In the genomic region with DNA sequence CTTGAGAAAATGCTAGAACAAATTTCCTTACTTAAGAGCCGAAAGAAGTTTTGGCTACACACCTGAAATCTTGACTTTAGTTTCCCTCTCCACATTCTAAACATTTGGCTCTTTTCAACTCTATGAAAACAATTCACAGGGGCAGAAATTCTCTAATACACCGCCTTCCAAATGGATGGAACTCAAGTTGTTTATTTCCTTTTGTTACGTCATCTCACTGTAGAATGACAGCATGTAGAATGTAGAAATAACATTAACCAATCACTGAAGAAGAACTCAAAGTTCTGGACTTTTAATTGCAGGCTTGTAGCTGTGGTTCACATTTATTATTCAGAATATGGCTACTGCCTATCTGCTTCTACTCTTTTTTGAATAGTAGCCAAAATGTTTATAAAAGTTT, we compare ENCODE assay signal across 2 cellular contexts.
TF ChIP-seq lines count a peak whose summit lies in the region.

No MANE protein-coding gene starts in this region.

TF ChIP-seq in HEK293, 187 proteins besides CTCF, POLR2A, EP300 and RAD21:
- TF ChIP-seq SCRT2 (tag by site-specific recombination; IDR thresholded peaks at IDR 0.05), result no peak
- TF ChIP-seq, protein P1, sequence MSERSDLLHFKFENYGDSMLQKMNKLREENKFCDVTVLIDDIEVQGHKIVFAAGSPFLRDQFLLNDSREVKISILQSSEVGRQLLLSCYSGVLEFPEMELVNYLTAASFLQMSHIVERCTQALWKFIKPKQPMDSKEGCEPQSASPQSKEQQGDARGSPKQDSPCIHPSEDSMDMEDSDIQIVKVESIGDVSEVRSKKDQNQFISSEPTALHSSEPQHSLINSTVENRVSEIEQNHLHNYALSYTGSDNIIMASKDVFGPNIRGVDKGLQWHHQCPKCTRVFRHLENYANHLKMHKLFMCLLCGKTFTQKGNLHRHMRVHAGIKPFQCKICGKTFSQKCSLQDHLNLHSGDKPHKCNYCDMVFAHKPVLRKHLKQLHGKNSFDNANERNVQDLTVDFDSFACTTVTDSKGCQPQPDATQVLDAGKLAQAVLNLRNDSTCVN (tag by site-specific recombination; optimal IDR thresholded peaks at IDR 0.05), result no peak
- TF ChIP-seq ZNF600 (tag by site-specific recombination; IDR thresholded peaks at IDR 0.05), result no peak
- TF ChIP-seq, protein P2, sequence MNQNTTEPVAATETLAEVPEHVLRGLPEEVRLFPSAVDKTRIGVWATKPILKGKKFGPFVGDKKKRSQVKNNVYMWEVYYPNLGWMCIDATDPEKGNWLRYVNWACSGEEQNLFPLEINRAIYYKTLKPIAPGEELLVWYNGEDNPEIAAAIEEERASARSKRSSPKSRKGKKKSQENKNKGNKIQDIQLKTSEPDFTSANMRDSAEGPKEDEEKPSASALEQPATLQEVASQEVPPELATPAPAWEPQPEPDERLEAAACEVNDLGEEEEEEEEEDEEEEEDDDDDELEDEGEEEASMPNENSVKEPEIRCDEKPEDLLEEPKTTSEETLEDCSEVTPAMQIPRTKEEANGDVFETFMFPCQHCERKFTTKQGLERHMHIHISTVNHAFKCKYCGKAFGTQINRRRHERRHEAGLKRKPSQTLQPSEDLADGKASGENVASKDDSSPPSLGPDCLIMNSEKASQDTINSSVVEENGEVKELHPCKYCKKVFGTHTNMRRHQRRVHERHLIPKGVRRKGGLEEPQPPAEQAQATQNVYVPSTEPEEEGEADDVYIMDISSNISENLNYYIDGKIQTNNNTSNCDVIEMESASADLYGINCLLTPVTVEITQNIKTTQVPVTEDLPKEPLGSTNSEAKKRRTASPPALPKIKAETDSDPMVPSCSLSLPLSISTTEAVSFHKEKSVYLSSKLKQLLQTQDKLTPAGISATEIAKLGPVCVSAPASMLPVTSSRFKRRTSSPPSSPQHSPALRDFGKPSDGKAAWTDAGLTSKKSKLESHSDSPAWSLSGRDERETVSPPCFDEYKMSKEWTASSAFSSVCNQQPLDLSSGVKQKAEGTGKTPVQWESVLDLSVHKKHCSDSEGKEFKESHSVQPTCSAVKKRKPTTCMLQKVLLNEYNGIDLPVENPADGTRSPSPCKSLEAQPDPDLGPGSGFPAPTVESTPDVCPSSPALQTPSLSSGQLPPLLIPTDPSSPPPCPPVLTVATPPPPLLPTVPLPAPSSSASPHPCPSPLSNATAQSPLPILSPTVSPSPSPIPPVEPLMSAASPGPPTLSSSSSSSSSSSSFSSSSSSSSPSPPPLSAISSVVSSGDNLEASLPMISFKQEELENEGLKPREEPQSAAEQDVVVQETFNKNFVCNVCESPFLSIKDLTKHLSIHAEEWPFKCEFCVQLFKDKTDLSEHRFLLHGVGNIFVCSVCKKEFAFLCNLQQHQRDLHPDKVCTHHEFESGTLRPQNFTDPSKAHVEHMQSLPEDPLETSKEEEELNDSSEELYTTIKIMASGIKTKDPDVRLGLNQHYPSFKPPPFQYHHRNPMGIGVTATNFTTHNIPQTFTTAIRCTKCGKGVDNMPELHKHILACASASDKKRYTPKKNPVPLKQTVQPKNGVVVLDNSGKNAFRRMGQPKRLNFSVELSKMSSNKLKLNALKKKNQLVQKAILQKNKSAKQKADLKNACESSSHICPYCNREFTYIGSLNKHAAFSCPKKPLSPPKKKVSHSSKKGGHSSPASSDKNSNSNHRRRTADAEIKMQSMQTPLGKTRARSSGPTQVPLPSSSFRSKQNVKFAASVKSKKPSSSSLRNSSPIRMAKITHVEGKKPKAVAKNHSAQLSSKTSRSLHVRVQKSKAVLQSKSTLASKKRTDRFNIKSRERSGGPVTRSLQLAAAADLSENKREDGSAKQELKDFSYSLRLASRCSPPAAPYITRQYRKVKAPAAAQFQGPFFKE (tag by site-specific recombination; IDR thresholded peaks at IDR 0.05; ENCODE audit: borderline replicate concordance), result no peak
- TF ChIP-seq ZNF350 (tag by site-specific recombination; IDR thresholded peaks at IDR 0.05), result 0 out of 2 replicates have a peak, but pooled peaks have one; percentile 40
- TF ChIP-seq ZNF311 (tag by site-specific recombination; IDR thresholded peaks at IDR 0.05; ENCODE audit: borderline replicate concordance), result no peak
- 0 out of 2 replicates have a peak, but pooled peaks have one; percentile 26 for TF ChIP-seq SP7 (tag by site-specific recombination; IDR thresholded peaks at IDR 0.05)
- TF ChIP-seq ZNF654 (tag by site-specific recombination; IDR thresholded peaks at IDR 0.05; ENCODE audit: low read depth), result no peak
- TF ChIP-seq, protein P3, sequence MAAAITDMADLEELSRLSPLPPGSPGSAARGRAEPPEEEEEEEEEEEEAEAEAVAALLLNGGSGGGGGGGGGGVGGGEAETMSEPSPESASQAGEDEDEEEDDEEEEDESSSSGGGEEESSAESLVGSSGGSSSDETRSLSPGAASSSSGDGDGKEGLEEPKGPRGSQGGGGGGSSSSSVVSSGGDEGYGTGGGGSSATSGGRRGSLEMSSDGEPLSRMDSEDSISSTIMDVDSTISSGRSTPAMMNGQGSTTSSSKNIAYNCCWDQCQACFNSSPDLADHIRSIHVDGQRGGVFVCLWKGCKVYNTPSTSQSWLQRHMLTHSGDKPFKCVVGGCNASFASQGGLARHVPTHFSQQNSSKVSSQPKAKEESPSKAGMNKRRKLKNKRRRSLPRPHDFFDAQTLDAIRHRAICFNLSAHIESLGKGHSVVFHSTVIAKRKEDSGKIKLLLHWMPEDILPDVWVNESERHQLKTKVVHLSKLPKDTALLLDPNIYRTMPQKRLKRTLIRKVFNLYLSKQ (tag by site-specific recombination; IDR thresholded peaks at IDR 0.05; ENCODE audit: borderline replicate concordance), result no peak

TF ChIP-seq in K562, 482 proteins besides CTCF, POLR2A, EP300 and RAD21:
- TF ChIP-seq CEBPG (CRISPR knock-in tag; IDR thresholded peaks at IDR 0.05) (no peak), CEBPG (tag; conservative IDR thresholded peaks at IDR 0.05 in 1 of 2, IDR thresholded peaks at IDR 0.05 in 1 of 2) (peak; percentile 29 to 88; a peak in 3 of 4 replicates), CEBPB (tag; IDR thresholded peaks at IDR 0.05) (0 out of 2 replicates have a peak, but pooled peaks have one; percentile 7), ATF7 (IDR thresholded peaks at IDR 0.05) (peak; percentile 40; the same call in 1 of the 2 replicates), CAMTA2 (CRISPR knock-in tag; conservative IDR thresholded peaks at IDR 0.05) (no peak), ATF1 (CRISPR knock-in tag; IDR thresholded peaks at IDR 0.05) (no peak), ATF1 (tag; IDR thresholded peaks at IDR 0.05) (0 out of 2 replicates have a peak, but pooled peaks have one; percentile 12)
- TF ChIP-seq, protein P4, sequence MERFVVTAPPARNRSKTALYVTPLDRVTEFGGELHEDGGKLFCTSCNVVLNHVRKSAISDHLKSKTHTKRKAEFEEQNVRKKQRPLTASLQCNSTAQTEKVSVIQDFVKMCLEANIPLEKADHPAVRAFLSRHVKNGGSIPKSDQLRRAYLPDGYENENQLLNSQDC (CRISPR knock-in tag; IDR thresholded peaks at IDR 0.05), result no peak
- TF ChIP-seq, protein P5, sequence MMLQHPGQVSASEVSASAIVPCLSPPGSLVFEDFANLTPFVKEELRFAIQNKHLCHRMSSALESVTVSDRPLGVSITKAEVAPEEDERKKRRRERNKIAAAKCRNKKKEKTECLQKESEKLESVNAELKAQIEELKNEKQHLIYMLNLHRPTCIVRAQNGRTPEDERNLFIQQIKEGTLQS (IDR thresholded peaks at IDR 0.05), result peak; percentile 59
- TF ChIP-seq, protein P5 (CRISPR knock-in tag; conservative IDR thresholded peaks at IDR 0.05), result no peak
TF ChIP-seq in K562: peak in this region for 5.
